Comparison of ENCODE assay signal across 17 cellular contexts in the genomic region with DNA sequence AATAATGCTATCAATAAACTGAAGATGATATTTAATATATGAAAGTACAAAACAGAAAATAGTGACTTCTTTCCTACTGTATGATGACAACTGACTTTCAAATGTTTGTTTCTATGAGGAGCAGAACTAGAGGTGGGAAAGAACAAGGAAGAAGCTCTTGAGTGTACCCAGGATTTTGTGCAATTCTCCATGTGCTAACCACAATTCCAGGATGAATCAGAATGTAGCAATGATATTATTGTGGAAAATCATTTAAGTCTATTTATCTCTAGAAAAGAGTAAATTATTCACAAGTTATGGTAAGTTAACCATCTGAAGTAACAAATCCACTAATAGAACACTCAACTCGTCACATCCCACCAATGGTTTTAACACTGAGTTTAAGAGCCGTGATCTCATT.
"Had no signal": no experiment of that assay in that cellular context is flagged by ENCODE, and none has a peak within 500 bp of the region (broad histone marks: within the 10 kb centered on the region; RNA-seq: fewer than 3 reads in every experiment).

No MANE protein-coding gene starts in this region.

- H3K27me3 Mint-ChIP-seq: activated naive CD4-positive, alpha-beta T cell treated with anti-CD3 and anti-CD28 coated beads, Interleukin-2, amount 10 ng/mL, durations not matched to agents 7 days and 5 days had no signal

- ATAC-seq: left ventricle myocardium superior, psoas muscle, right lobe of liver had no signal

- H3K4me1 ChIP-seq: colonic mucosa, esophagus squamous epithelium, psoas muscle, spleen, stomach, testis, upper lobe of left lung had no signal

- H3K36me3 Mint-ChIP-seq: activated naive CD4-positive, alpha-beta T cell treated with anti-CD3 and anti-CD28 coated beads, Interleukin-2, amount 10 ng/mL, durations not matched to agents 7 days and 5 days had no signal

- H3K9me3 Mint-ChIP-seq: activated naive CD4-positive, alpha-beta T cell treated with anti-CD3 and anti-CD28 coated beads, Interleukin-2, amount 10 ng/mL, durations not matched to agents 7 days and 5 days; nephron progenitor cell had no signal

- DNase-seq: activated CD4-positive, alpha-beta T cell treated with anti-CD3 and anti-CD28 coated beads for 1 hour; activated CD4-positive, alpha-beta T cell treated with anti-CD3 and anti-CD28 coated beads, Interleukin-2, amount 50 U/mL, for 4 hours; activated naive CD4-positive, alpha-beta T cell treated with anti-CD3 and anti-CD28 coated beads, Interleukin-2, amount 10 ng/mL, durations not matched to agents 7 days and 5 days; activated T-cell treated with anti-CD3 and anti-CD28 coated beads for 4 hours; caudate nucleus; colonic mucosa; esophagus squamous epithelium; left ventricle myocardium superior; nephron progenitor cell; psoas muscle; right lobe of liver; spleen; stomach; testis; upper lobe of left lung had no signal

- H3K27ac Mint-ChIP-seq: activated naive CD4-positive, alpha-beta T cell treated with anti-CD3 and anti-CD28 coated beads, Interleukin-2, amount 10 ng/mL, durations not matched to agents 7 days and 5 days; nephron progenitor cell had no signal

- H3K36me3 ChIP-seq: colonic mucosa, esophagus squamous epithelium, right lobe of liver, spleen, stomach, upper lobe of left lung had no signal

- H3K27ac ChIP-seq: colonic mucosa, esophagus squamous epithelium, hepatocyte, psoas muscle, right lobe of liver, SK-N-MC, spleen, stomach, testis, upper lobe of left lung had no signal

- H3K9me3 ChIP-seq: colonic mucosa, esophagus squamous epithelium, psoas muscle, right lobe of liver, spleen, stomach, testis, upper lobe of left lung had no signal

- H2AFZ ChIP-seq: hepatocyte had no signal

- H3K4me3 Mint-ChIP-seq: activated naive CD4-positive, alpha-beta T cell treated with anti-CD3 and anti-CD28 coated beads, Interleukin-2, amount 10 ng/mL, durations not matched to agents 7 days and 5 days; nephron progenitor cell had no signal

- H3K4me2 ChIP-seq: hepatocyte had no signal

- H3K4me3 ChIP-seq: colonic mucosa, esophagus squamous epithelium, hepatocyte, psoas muscle, right lobe of liver, SK-N-MC, spleen, stomach, testis, upper lobe of left lung had no signal

- H3K79me2 ChIP-seq: hepatocyte had no signal

- H3K4me1 Mint-ChIP-seq: activated naive CD4-positive, alpha-beta T cell treated with anti-CD3 and anti-CD28 coated beads, Interleukin-2, amount 10 ng/mL, durations not matched to agents 7 days and 5 days; nephron progenitor cell had no signal

- H3K27me3 ChIP-seq: colonic mucosa, esophagus squamous epithelium, hepatocyte, right lobe of liver, spleen, stomach, testis, upper lobe of left lung had no signal
